ENCODE assay signal across 8 cellular contexts in genomic region chr3:27681249-27681748, GRCh38. TPM values are rescaled to one million over a fixed set of nuclear protein-coding genes. Genes with fewer than 3 reads are reported as not detected.
DNase-seq lines count a peak whose midpoint lies in the region; ATAC-seq, FAIRE-seq and TF ChIP-seq lines count a peak whose summit lies in the region.

No MANE protein-coding gene starts in this region.

- no peak overlapping the region for H3K23ac ChIP-seq in mesendoderm (ENCODE audit: low read length)

- H3K18ac ChIP-seq in mesendoderm (ENCODE audit: low read length) = no peak overlapping the region

- H2BK120ac ChIP-seq in mesendoderm (ENCODE audit: low read depth, low read length) = no peak overlapping the region

- no peak overlapping the region for H2AK5ac ChIP-seq in mesendoderm (ENCODE audit: low read length)

- no peaks in the 10 kb centered on the region for H3K27me3 ChIP-seq in BJ (ENCODE audit: control insufficient read depth, insufficient read depth, low read length)
- H3K27me3 ChIP-seq in mesendoderm (ENCODE audit: insufficient read depth, low read length, poor library complexity) = no peaks in the 10 kb centered on the region
- no peaks in the 10 kb centered on the region for H3K27me3 ChIP-seq in aorta (ENCODE audit: control insufficient read depth in 1 of 2, insufficient read depth in 2 of 2, low read length in 1 of 2)

- peak overlapping the region; percentile 42 for H3K9ac ChIP-seq in mesendoderm (ENCODE audit: low read length)

- intact Hi-C loops in aorta (cut with DNase I) = loop anchor here (10.0 kb wide), 1 partner anchor 366 kb away; no protein-coding TSS in a partner anchor

- H3K79me1 ChIP-seq in mesendoderm (ENCODE audit: low read length) = no peaks in the 10 kb centered on the region

- H3K4me1 ChIP-seq in mesendoderm (ENCODE audit: control insufficient read depth, low read depth, low read length) = no peaks in the 10 kb centered on the region
- H3K4me1 ChIP-seq in aorta (ENCODE audit: control insufficient read depth in 1 of 2, insufficient read depth in 2 of 2, low read length in 2 of 2) = peaks cover 4% of the 10 kb centered on the region in 2 donors

- no peaks in the 10 kb centered on the region for H3K79me2 ChIP-seq in mesendoderm (ENCODE audit: control insufficient read depth, insufficient read depth, low read length)

- H3K56ac ChIP-seq in mesendoderm (ENCODE audit: low read length) = peak overlapping the region; percentile 74

- TF ChIP-seq CTCF in BJ (IDR thresholded peaks at IDR 0.05; ENCODE audit: insufficient read depth, low read depth, low read length) = peak; percentile 65

- peak; percentile 80 for ATAC-seq in GM18499 (IDR thresholded peaks at IDR 0.05; ENCODE audit: insufficient read depth, unreplicated experiment)
- ATAC-seq in HG02884 (IDR thresholded peaks at IDR 0.05; ENCODE audit: unreplicated experiment) = peak; percentile 73
- peak; percentile 67 for ATAC-seq in aorta (ENCODE audit: low FRiP score)

- H3K4me3 ChIP-seq in BJ (ENCODE audit: low read depth, low read length) = no peak overlapping the region
- no peak overlapping the region for H3K4me3 ChIP-seq in mesendoderm (ENCODE audit: low read length)
- H3K4me3 ChIP-seq in aorta (ENCODE audit: low read length in 2 of 2) = no peak overlapping the region

- H4K8ac ChIP-seq in mesendoderm (ENCODE audit: low read depth, low read length) = no peak overlapping the region

- H4K5ac ChIP-seq in mesendoderm (ENCODE audit: low read length) = no peak overlapping the region

- DNase-seq in BJ (ENCODE audit: low read depth) = peak; percentile 41
- DNase-seq in NCI-H146 treated with DMSO at 0.1 percent for 48 hours (lab: John Stamatoyannopoulos, UW; ENCODE audit: unreplicated experiment) = peak; percentile 67
- peak; percentile 10 for DNase-seq in T-helper 9 cell
- peak; percentile 88 for DNase-seq in mesendoderm
- DNase-seq in aorta = no peak

- no peaks in the 10 kb centered on the region for H3K36me3 ChIP-seq in BJ (ENCODE audit: control insufficient read depth, insufficient read depth, low read length)
- H3K36me3 ChIP-seq in mesendoderm (ENCODE audit: control insufficient read depth, insufficient read depth, low read length) = no peaks in the 10 kb centered on the region
- no peaks in the 10 kb centered on the region for H3K36me3 ChIP-seq in aorta (ENCODE audit: control insufficient read depth in 1 of 2, insufficient read depth in 2 of 2, low read length in 1 of 2)

- H2BK5ac ChIP-seq in mesendoderm (ENCODE audit: low read length) = no peak overlapping the region

- H3K4ac ChIP-seq in mesendoderm (ENCODE audit: low read depth, low read length) = no peak overlapping the region

- H3K4me2 ChIP-seq in mesendoderm (ENCODE audit: low read length) = peak overlapping the region; percentile 16

- WGBS in mesendoderm (ENCODE audit: extremely low coverage, insufficient coverage, low lambda C conversion rate) = no CpG with 5 or more reads among the region's 6 CpGs
- 18 to 19% methylated on average over 6 of the region's 6 CpGs for WGBS in aorta, 2 donors

- POLR2A ChIA-PET in BJ (lab: Charles Lee) = interaction anchor here (0.5 to 0.9 kb wide), 3 partner anchors 23 to 354 kb away, joined by 3 to 11 read pairs (median 7); partner anchors contain the start of gene SLC4A7

- peak; percentile 71 for FAIRE-seq in endometrium (lab: Jason Lieb, UNC)

- no peaks in the 10 kb centered on the region for H3K9me3 ChIP-seq in aorta (ENCODE audit: control insufficient read depth, low read length)

- H3K27ac ChIP-seq in mesendoderm (ENCODE audit: low read depth, low read length) (peak overlapping the region; percentile 58), aorta (ENCODE audit: low read depth in 1 of 2, low read length in 2 of 2) (no peak overlapping the region)

- no peak overlapping the region for H2BK15ac ChIP-seq in mesendoderm (replicated peaks; ENCODE audit: low read depth)

- CTCF ChIA-PET in BJ (lab: Yijun Ruan, JAX) = interaction anchor here (0.6 to 2.4 kb wide), 16 partner anchors 11 to 549 kb away, joined by 3 to 7 read pairs (median 5); no protein-coding TSS in a partner anchor

RNA-seq across cellular contexts. Expression of gene EOMES, which starts 40.8 kb away (rescaled TPM):
- polyA plus RNA-seq in BJ (2011; rRNA removed) (not detected in 2 replicates), aorta (1 to 10 TPM in 1 of 2 donors, not detected in 1; 1.2 TPM)
- polyA minus RNA-seq in BJ (2011; rRNA and poly(A)+ RNA removed) = not detected in 2 replicates
- polyA plus RNA-seq in mesendoderm (2013, experiment 1 of 2) = 314 TPM
- 293 TPM for polyA plus RNA-seq in mesendoderm (2013, experiment 2 of 2)
- under 1 TPM; 0.36 to 0.60 TPM for total RNA-seq in aorta

Comparison
In these comparisons a context has a peak if more than half of its experiments do, and no peak if none do; other contexts are left out.
1. DNase-seq: peak in BJ (single experiment), NCI-H146 treated with DMSO at 0.1 percent for 48 hours (single experiment), T-helper 9 cell (single experiment) and mesendoderm (single experiment); none in aorta (0 of 2).
2. Peak in every context shown above with its lines, with median percentiles within 50 percentile points of each other: ATAC-seq.